In the genomic region with DNA sequence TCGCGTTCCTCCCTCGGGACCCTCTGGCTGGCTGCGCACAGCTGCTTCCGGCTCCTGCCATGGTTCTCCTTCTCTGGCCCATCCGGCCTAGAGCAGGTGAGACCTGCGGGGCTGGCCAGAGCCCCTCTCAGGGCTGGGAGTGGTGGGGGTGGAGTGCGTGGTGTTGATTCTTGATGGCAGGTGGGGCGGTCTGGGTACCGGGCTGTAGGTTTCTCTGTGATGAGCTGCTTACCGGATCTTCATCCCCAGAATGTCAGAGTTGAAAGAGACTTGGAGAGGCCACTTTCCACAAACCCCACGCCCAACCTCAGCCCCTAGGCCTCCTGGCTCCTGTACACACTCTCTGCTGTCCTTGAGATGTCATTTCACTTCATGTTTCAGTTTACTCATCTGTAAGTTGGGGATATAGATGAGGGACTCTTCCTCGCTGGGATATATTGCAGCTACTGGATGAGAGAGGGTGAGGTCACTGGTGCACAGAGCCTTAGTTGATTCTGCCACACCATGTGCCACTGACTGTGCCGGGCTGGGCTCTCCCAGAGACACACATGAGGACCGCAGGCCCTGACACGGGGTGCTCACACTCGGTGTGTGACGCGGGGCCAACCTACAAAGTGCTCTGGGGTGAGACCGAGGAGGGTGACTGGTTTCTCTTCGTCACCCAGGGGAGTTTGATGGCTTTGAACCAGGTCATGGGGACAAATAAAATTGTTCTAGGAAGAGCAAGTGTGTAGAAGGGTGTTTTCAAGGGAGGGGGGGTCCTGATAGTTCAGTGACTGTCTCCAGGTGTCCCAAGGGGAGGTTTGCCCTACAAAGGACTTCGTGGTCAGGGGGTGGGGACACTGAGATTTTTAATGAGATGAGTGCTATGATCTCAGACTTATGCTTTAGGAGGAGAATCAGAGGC, we compare ENCODE assay signal across 14 cellular contexts. TPM values are rescaled to one million over a fixed set of nuclear protein-coding genes. Genes with fewer than 3 reads are reported as not detected.
A peak's percentile ranks its signal among the peaks of the same experiment; 100 is the strongest.
DNase-seq lines count a peak whose midpoint lies in the region; ATAC-seq and TF ChIP-seq lines count a peak whose summit lies in the region.
"Had no signal": no experiment of that assay in that cellular context is flagged by ENCODE, and none has a peak within 500 bp of the region (broad histone marks: within the 10 kb centered on the region; RNA-seq: fewer than 3 reads in every experiment).

No MANE protein-coding gene starts in this region.

- 96% methylated on average over 21 of the region's 22 CpGs for WGBS in SK-N-SH (ENCODE audit: low lambda C conversion rate)

- H3K9me3 Mint-ChIP-seq in activated B cell treated with CpG ODN at 0.5 μM for 24 hours: no peaks in the 10 kb centered on the region
- no peaks in the 10 kb centered on the region for H3K9me3 Mint-ChIP-seq in natural killer cell treated with Interleukin-12 subunit alpha and Interleukin-12 subunit beta and Interleukin-15 and Interleukin-18, amount 100 ng/mL, for 72 hours

- H3K27me3 Mint-ChIP-seq in activated B cell treated with CpG ODN at 0.5 μM for 24 hours: no peaks in the 10 kb centered on the region
- H3K27me3 Mint-ChIP-seq in natural killer cell treated with Interleukin-12 subunit alpha and Interleukin-12 subunit beta and Interleukin-15 and Interleukin-18, amount 100 ng/mL, for 72 hours: no peaks in the 10 kb centered on the region

- no peak overlapping the region for H3K9ac ChIP-seq in SK-N-SH

- H3K27ac Mint-ChIP-seq in activated B cell treated with CpG ODN at 0.5 μM for 24 hours: peak overlapping the region; percentile 94
- H3K27ac Mint-ChIP-seq in natural killer cell treated with Interleukin-12 subunit alpha and Interleukin-12 subunit beta and Interleukin-15 and Interleukin-18, amount 100 ng/mL, for 72 hours: peak overlapping the region; percentile 44 to 65

- DNase-seq in GM12865 (ENCODE audit: low read depth) (peak; percentile 34), activated B cell treated with CpG ODN at 0.5 μM for 24 hours (peak; percentile 71), SK-N-SH (no peak), caudate nucleus (lab: John Stamatoyannopoulos, UW) (no peak), PC-9 (no peak)
- peak; percentile 15 for DNase-seq in natural killer cell treated with Interleukin-12 subunit alpha and Interleukin-12 subunit beta and Interleukin-15 and Interleukin-18, amount 100 ng/mL, for 72 hours (ENCODE audit: low spot score)
- no peak for DNase-seq in central memory CD4-positive, alpha-beta T cell
- DNase-seq: NCI-H69, substantia nigra, T-helper 9 cell had no signal

- no peak for TF ChIP-seq EP300 in SK-N-SH (IDR thresholded peaks at IDR 0.05; ENCODE audit: borderline replicate concordance in 1 of 2, low read depth in 1 of 2, low read length in 1 of 2)

- TF ChIP-seq CTCF in GM12865 (IDR thresholded peaks at IDR 0.05; ENCODE audit: insufficient read depth, low read depth, low read length, missing control alignments) (no peak), activated B cell treated with CpG ODN at 0.5 μM for 24 hours (IDR thresholded peaks at IDR 0.05) (no peak), SK-N-SH (IDR thresholded peaks at IDR 0.05) (no peak), PC-9 (conservative IDR thresholded peaks at IDR 0.05) (no peak)

- no peaks in the 10 kb centered on the region for H3K79me2 ChIP-seq in SK-N-SH (ENCODE audit: insufficient read depth)
- H3K79me2 ChIP-seq in PC-9 (ENCODE audit: low read depth): no peaks in the 10 kb centered on the region

- H3K27ac ChIP-seq in SK-N-SH (ENCODE audit: low read depth in 2 of 2, low read length in 1 of 2) (no peak overlapping the region), caudate nucleus (ENCODE audit: low read depth, low read length) (no peak overlapping the region), PC-9 (no peak overlapping the region)

- H3F3A ChIP-seq in SK-N-SH (replicated peaks; ENCODE audit: insufficient read depth): no peaks in the 10 kb centered on the region
- peaks cover 9% of the 10 kb centered on the region; the same call in 1 of the 2 replicates for H3F3A ChIP-seq in PC-9 (ENCODE audit: insufficient read depth, low read depth)

- ATAC-seq in GM21390 (IDR thresholded peaks at IDR 0.05; ENCODE audit: unreplicated experiment) (peak; percentile 15), activated B cell treated with CpG ODN at 0.5 μM for 24 hours (ENCODE audit: low read depth) (peak; percentile 64)
- no peak for ATAC-seq in natural killer cell treated with Interleukin-12 subunit alpha and Interleukin-12 subunit beta and Interleukin-15 and Interleukin-18, amount 100 ng/mL, for 72 hours

- H3K36me3 Mint-ChIP-seq in activated B cell treated with CpG ODN at 0.5 μM for 24 hours (ENCODE audit: low read depth): peaks cover 51% of the 10 kb centered on the region
- H3K36me3 Mint-ChIP-seq in natural killer cell treated with Interleukin-12 subunit alpha and Interleukin-12 subunit beta and Interleukin-15 and Interleukin-18, amount 100 ng/mL, for 72 hours: peaks cover 5% of the 10 kb centered on the region

- no peak overlapping the region for H2AFZ ChIP-seq in SK-N-SH (ENCODE audit: low read depth)
- H2AFZ ChIP-seq in PC-9: no peak overlapping the region

- no TSS peak for BruUV-seq in PC-9 (replicated peaks; lab: Mats Ljungman, UMichigan)

- H3K9me3 ChIP-seq in SK-N-SH (no peaks in the 10 kb centered on the region), PC-9 (ENCODE audit: insufficient read depth, low read depth) (no peaks in the 10 kb centered on the region)

- H3K4me3 Mint-ChIP-seq in activated B cell treated with CpG ODN at 0.5 μM for 24 hours: peak overlapping the region; percentile 72
- no peak overlapping the region for H3K4me3 Mint-ChIP-seq in natural killer cell treated with Interleukin-12 subunit alpha and Interleukin-12 subunit beta and Interleukin-15 and Interleukin-18, amount 100 ng/mL, for 72 hours

- H3K4me3 ChIP-seq in GM12865 (ENCODE audit: low read depth, low read length) (no peak overlapping the region), SK-N-SH (ENCODE audit: low read depth in 2 of 2, low read length in 1 of 2) (no peak overlapping the region), PC-9 (no peak overlapping the region)

- CTCF ChIA-PET in activated B cell treated with CpG ODN at 0.5 μM for 24 hours (lab: Charles Lee) (interaction anchor here (1.1 to 4.8 kb wide), 4 partner anchors 11 to 52 kb away, joined by 4 to 19 read pairs (median 7); a partner anchor contains a TSS), SK-N-SH (lab: Yijun Ruan, JAX) (interaction anchor here (1.0 to 2.8 kb wide), 5 partner anchors 9 to 85 kb away, joined by 3 to 19 read pairs (median 3); a partner anchor contains a TSS), PC-9 (lab: Charles Lee) (no interaction called here)

- no peak for TF ChIP-seq RAD21 in SK-N-SH (IDR thresholded peaks at IDR 0.05; ENCODE audit: low read length)

- H3K27me3 ChIP-seq in SK-N-SH (ENCODE audit: insufficient read depth) (no peaks in the 10 kb centered on the region), PC-9 (ENCODE audit: insufficient read depth, low read depth) (no peaks in the 10 kb centered on the region)

- H3K36me3 ChIP-seq in SK-N-SH (replicated peaks in 1 of 2; ENCODE audit: control insufficient read depth in 1 of 2, insufficient read depth in 2 of 2, low read length in 1 of 2) (peaks cover 0 to 6% of the 10 kb centered on the region in 2 experiments), PC-9 (ENCODE audit: low read depth) (no peaks in the 10 kb centered on the region)

- H4K20me1 ChIP-seq in SK-N-SH (ENCODE audit: insufficient read depth): no peaks in the 10 kb centered on the region
- H4K20me1 ChIP-seq in PC-9 (ENCODE audit: insufficient read depth): no peaks in the 10 kb centered on the region

- H3K9me2 ChIP-seq in SK-N-SH: no peaks in the 10 kb centered on the region
- no peaks in the 10 kb centered on the region for H3K9me2 ChIP-seq in PC-9 (ENCODE audit: insufficient read depth)

- peaks cover 0 to 21% of the 10 kb centered on the region in 2 experiments; a peak in 2 of 4 replicates for H3K4me1 ChIP-seq in SK-N-SH (ENCODE audit: control insufficient read depth in 1 of 2, insufficient read depth in 2 of 2, low read depth in 1 of 2, low read length in 1 of 2)
- peaks cover 8% of the 10 kb centered on the region for H3K4me1 ChIP-seq in PC-9 (replicated peaks; ENCODE audit: insufficient read depth)

- peaks cover 66% of the 10 kb centered on the region for H3K4me1 Mint-ChIP-seq in activated B cell treated with CpG ODN at 0.5 μM for 24 hours
- H3K4me1 Mint-ChIP-seq in natural killer cell treated with Interleukin-12 subunit alpha and Interleukin-12 subunit beta and Interleukin-15 and Interleukin-18, amount 100 ng/mL, for 72 hours (ENCODE audit: low read depth in 2 of 2): peaks cover 29 to 30% of the 10 kb centered on the region in 2 donors

- POLR2A ChIA-PET in activated B cell treated with CpG ODN at 0.5 μM for 24 hours (lab: Charles Lee): interaction anchor here (0.7 to 13.4 kb wide), 8 partner anchors 10 to 87 kb away, joined by 3 to 421 read pairs (median 4); a partner anchor contains a TSS
- POLR2A ChIA-PET in SK-N-SH (lab: Yijun Ruan, JAX): interaction anchor here (1.5 to 3.2 kb wide), 2 partner anchors 39 to 85 kb away, joined by 3 to 19 read pairs; a partner anchor contains a TSS
- POLR2A ChIA-PET in PC-9 (lab: Charles Lee; ENCODE audit: unreplicated experiment): no interaction called here

- intact Hi-C loops in activated B cell treated with CpG ODN at 0.5 μM for 24 hours (cut with micrococcal nuclease) (loop anchor here (1.0 to 5.0 kb wide), 4 partner anchors 27 to 824 kb away; a partner anchor contains a TSS), PC-9 (cut with micrococcal nuclease; ENCODE audit: unreplicated experiment) (no loop called here)

- H3K4me2 ChIP-seq in SK-N-SH (no peak overlapping the region), PC-9 (no peak overlapping the region)

RNA-seq across cellular contexts. Expression of a gene that starts 29.5 kb away (rescaled TPM):
- 8.0 and 8.8 TPM in 2 replicates for total RNA-seq in activated B cell treated with CpG ODN at 0.5 μM for 24 hours
- total RNA-seq in natural killer cell treated with Interleukin-12 subunit alpha and Interleukin-12 subunit beta and Interleukin-15 and Interleukin-18, amount 100 ng/mL, for 72 hours: 1 to 10 TPM; 4.0 to 5.1 TPM
- polyA plus RNA-seq in SK-N-SH (2012; rRNA removed): 4.6 and 5.0 TPM in 2 replicates
- polyA plus RNA-seq in SK-N-SH (2012; cell fraction: cytosol; rRNA removed): 2.3 and 3.7 TPM in 2 replicates
- 6.9 and 9.8 TPM in 2 replicates for polyA plus RNA-seq in SK-N-SH (2012; cell fraction: nucleus; rRNA removed)
- total RNA-seq in PC-9 (2021): 3.1 and 3.4 TPM in 2 replicates

RNA-seq across cellular contexts. Expression of a gene that starts 40.0 kb away (rescaled TPM):
- total RNA-seq in activated B cell treated with CpG ODN at 0.5 μM for 24 hours (106 and 116 TPM in 2 replicates), PC-9 (2021) (172 and 174 TPM in 2 replicates)
- total RNA-seq in natural killer cell treated with Interleukin-12 subunit alpha and Interleukin-12 subunit beta and Interleukin-15 and Interleukin-18, amount 100 ng/mL, for 72 hours: 10 to 100 TPM; 53.9 to 84.2 TPM
- polyA plus RNA-seq in SK-N-SH (2012; rRNA removed): 87.5 and 91.6 TPM in 2 replicates
- 49.6 and 70.3 TPM in 2 replicates for polyA plus RNA-seq in SK-N-SH (2012; cell fraction: cytosol; rRNA removed)
- 254 and 314 TPM in 2 replicates for polyA plus RNA-seq in SK-N-SH (2012; cell fraction: nucleus; rRNA removed)

RNA-seq across cellular contexts. Expression of a gene that starts 41.8 kb away (rescaled TPM):
- total RNA-seq in activated B cell treated with CpG ODN at 0.5 μM for 24 hours (0.22 TPM in 1 of 2 replicates, not detected in the other), PC-9 (2021) (not detected in 2 replicates)
- total RNA-seq in natural killer cell treated with Interleukin-12 subunit alpha and Interleukin-12 subunit beta and Interleukin-15 and Interleukin-18, amount 100 ng/mL, for 72 hours: 10 to 100 TPM; 10.2 to 13.7 TPM
- polyA plus RNA-seq in SK-N-SH (2012; rRNA removed): not detected in 2 replicates
- not detected in 2 replicates for polyA plus RNA-seq in SK-N-SH (2012; cell fraction: cytosol; rRNA removed)
- 0.01 TPM in 1 of 2 replicates, not detected in the other for polyA plus RNA-seq in SK-N-SH (2012; cell fraction: nucleus; rRNA removed)
- total RNA-seq: Daoy, LHCN-M2, myocyte had no signal

Comparison
In these comparisons a context has a peak if more than half of its experiments do, and no peak if none do; other contexts are left out.
1. DNase-seq: peak in GM12865 (single experiment), activated B cell treated with CpG ODN at 0.5 μM for 24 hours (single experiment) and natural killer cell treated with Interleukin-12 subunit alpha and Interleukin-12 subunit beta and Interleukin-15 and Interleukin-18, amount 100 ng/mL, for 72 hours (single experiment); none in SK-N-SH (single experiment), caudate nucleus (0 of 61), PC-9 (0 of 2) and central memory CD4-positive, alpha-beta T cell (single experiment).
2. ATAC-seq: peak in GM21390 (single experiment) and activated B cell treated with CpG ODN at 0.5 μM for 24 hours (single experiment); none in natural killer cell treated with Interleukin-12 subunit alpha and Interleukin-12 subunit beta and Interleukin-15 and Interleukin-18, amount 100 ng/mL, for 72 hours (0 of 2).